In the genomic region with DNA sequence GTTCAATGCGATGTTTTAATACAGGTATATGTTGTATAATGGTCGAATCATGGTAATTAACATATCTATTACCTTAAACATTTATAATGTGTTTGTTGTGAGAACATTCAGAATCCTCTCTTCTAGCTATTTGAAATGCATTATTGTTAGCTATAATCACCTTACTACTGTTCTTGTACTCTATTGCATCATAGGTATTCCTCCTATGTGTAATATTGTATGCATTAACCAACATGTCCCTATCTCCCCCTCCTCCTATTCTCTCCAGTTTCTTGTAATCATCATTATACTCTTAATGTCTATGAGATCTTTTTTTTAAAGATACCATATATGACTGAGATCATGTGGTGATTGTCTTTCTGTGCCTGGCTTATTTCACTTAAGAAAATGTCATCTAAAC, we compare ENCODE assay signal across 2 cellular contexts.
TF ChIP-seq lines count a peak whose summit lies in the region.

No MANE protein-coding gene starts in this region.

TF ChIP-seq in HepG2, 621 proteins besides CTCF, POLR2A, EP300 and RAD21 (continued from another document):
- TF ChIP-seq, protein P1, sequence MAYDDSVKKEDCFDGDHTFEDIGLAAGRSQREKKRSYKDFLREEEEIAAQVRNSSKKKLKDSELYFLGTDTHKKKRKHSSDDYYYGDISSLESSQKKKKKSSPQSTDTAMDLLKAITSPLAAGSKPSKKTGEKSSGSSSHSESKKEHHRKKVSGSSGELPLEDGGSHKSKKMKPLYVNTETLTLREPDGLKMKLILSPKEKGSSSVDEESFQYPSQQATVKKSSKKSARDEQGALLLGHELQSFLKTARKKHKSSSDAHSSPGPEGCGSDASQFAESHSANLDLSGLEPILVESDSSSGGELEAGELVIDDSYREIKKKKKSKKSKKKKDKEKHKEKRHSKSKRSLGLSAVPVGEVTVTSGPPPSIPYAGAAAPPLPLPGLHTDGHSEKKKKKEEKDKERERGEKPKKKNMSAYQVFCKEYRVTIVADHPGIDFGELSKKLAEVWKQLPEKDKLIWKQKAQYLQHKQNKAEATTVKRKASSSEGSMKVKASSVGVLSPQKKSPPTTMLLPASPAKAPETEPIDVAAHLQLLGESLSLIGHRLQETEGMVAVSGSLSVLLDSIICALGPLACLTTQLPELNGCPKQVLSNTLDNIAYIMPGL (CRISPR knock-in tag; IDR thresholded peaks at IDR 0.05; ENCODE audit: borderline replicate concordance in 1 of 2, low read depth in 1 of 2) = no peak
- peak; percentile 61; the same call in 1 of the 2 replicates for TF ChIP-seq CEBPB (IDR thresholded peaks at IDR 0.05; ENCODE audit: borderline replicate concordance, low read depth, low read length)

TF ChIP-seq in IMR-90, 13 proteins besides CTCF, POLR2A, EP300 and RAD21:
- no peak for TF ChIP-seq ELK1 (IDR thresholded peaks at IDR 0.05; ENCODE audit: borderline replicate concordance, low read depth, low read length)
- no peak for TF ChIP-seq USF2 (IDR thresholded peaks at IDR 0.05; ENCODE audit: low read depth, low read length)
- peak; percentile 58 for TF ChIP-seq CEBPB (IDR thresholded peaks at IDR 0.05; ENCODE audit: low read depth, low read length)
- TF ChIP-seq MAZ (IDR thresholded peaks at IDR 0.05; ENCODE audit: borderline replicate concordance, low read depth, low read length) = no peak
- TF ChIP-seq RFX5 (IDR thresholded peaks at IDR 0.05; ENCODE audit: low read depth, low read length) = no peak
